23 cellular contexts compared by ENCODE assay signal in the genomic region with DNA sequence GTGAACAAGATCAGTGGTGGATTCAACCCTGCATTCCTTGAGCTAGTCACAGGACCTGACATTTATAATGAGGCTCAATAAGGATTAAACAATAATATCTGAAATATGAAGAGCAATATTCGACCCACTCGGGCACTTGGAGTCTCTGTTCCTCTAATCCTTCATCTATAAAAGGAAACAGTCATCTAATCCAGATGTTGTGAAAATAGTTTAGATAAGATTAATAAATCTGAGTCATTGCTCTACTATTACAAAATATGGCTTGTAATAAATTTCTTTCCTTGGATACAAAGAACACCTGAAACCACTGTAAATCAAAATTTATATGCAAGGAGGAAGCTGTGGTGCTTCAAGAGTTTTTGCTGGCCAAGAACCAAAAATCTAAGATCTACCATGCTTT.
DNase-seq lines count a peak whose midpoint lies in the region; ATAC-seq and TF ChIP-seq lines count a peak whose summit lies in the region.
"Had no signal": no experiment of that assay in that cellular context is flagged by ENCODE, and none has a peak within 500 bp of the region (broad histone marks: within the 10 kb centered on the region; RNA-seq: fewer than 3 reads in every experiment).

No MANE protein-coding gene starts in this region.

- no peak overlapping the region for H3K4me3 ChIP-seq in SK-N-SH (ENCODE audit: low read depth in 2 of 2, low read length in 1 of 2)
- H3K4me3 ChIP-seq: BLaER1 treated with 17β-estradiol and CSF1 and Interleukin-3, amounts not matched to agents 10 nM and 100 nM; K562; SJCRH30 had no signal

- H3K9me3 ChIP-seq in SK-N-SH = no peaks in the 10 kb centered on the region
- H3K9me3 ChIP-seq: BLaER1 treated with 17β-estradiol and CSF1 and Interleukin-3, amounts not matched to agents 10 nM and 100 nM; SJCRH30 had no signal

- no peaks in the 10 kb centered on the region for H3K79me2 ChIP-seq in SK-N-SH (ENCODE audit: insufficient read depth)

- H4K20me1 ChIP-seq in SK-N-SH (ENCODE audit: insufficient read depth) = no peaks in the 10 kb centered on the region
- H4K20me1 ChIP-seq: BLaER1 treated with 17β-estradiol and CSF1 and Interleukin-3, amounts not matched to agents 10 nM and 100 nM had no signal

- H2AFZ ChIP-seq in SK-N-SH (ENCODE audit: low read depth) = no peak overlapping the region

- POLR2A ChIA-PET in SK-N-SH (lab: Yijun Ruan, JAX) = no interaction called here

- no peak for TF ChIP-seq CTCF in SK-N-SH (IDR thresholded peaks at IDR 0.05)

- ATAC-seq in SK-N-SH treated with all-trans-retinoic acid at 6 μM for 48 hours (peak; percentile 72), esophagus mucosa (peak; percentile 67), GM19467 (IDR thresholded peaks at IDR 0.05; ENCODE audit: unreplicated experiment) (no peak)
- ATAC-seq: HepG2, K562, Panc1 had no signal

- H3K4me2 ChIP-seq in SK-N-SH = no peak overlapping the region
- H3K4me2 ChIP-seq: BLaER1 treated with 17β-estradiol and CSF1 and Interleukin-3, amounts not matched to agents 10 nM and 100 nM had no signal

- no peak overlapping the region for H3K27ac ChIP-seq in SK-N-SH (ENCODE audit: low read depth in 2 of 2, low read length in 1 of 2)
- H3K27ac ChIP-seq: BLaER1 treated with 17β-estradiol and CSF1 and Interleukin-3, amounts not matched to agents 10 nM and 100 nM; SJCRH30 had no signal

- no peaks in the 10 kb centered on the region; a peak in 1 of 4 replicates for H3K4me1 ChIP-seq in SK-N-SH (ENCODE audit: control insufficient read depth in 1 of 2, insufficient read depth in 2 of 2, low read depth in 1 of 2, low read length in 1 of 2)
- H3K4me1 ChIP-seq: BLaER1 treated with 17β-estradiol and CSF1 and Interleukin-3, amounts not matched to agents 10 nM and 100 nM had no signal

- H3F3A ChIP-seq in SK-N-SH (replicated peaks; ENCODE audit: insufficient read depth) = no peaks in the 10 kb centered on the region

- no peak for TF ChIP-seq RAD21 in SK-N-SH (IDR thresholded peaks at IDR 0.05; ENCODE audit: low read length)

- peak in 1 of 2 experiments; percentile 23; a peak in 1 of 4 replicates for TF ChIP-seq EP300 in SK-N-SH (IDR thresholded peaks at IDR 0.05; ENCODE audit: borderline replicate concordance in 1 of 2, low read depth in 1 of 2, low read length in 1 of 2)

- no peak overlapping the region for H3K9ac ChIP-seq in SK-N-SH
- H3K9ac ChIP-seq: BLaER1 treated with 17β-estradiol and CSF1 and Interleukin-3, amounts not matched to agents 10 nM and 100 nM had no signal

- no peaks in the 10 kb centered on the region for H3K9me2 ChIP-seq in SK-N-SH

- no peaks in the 10 kb centered on the region for H3K27me3 ChIP-seq in SK-N-SH (ENCODE audit: insufficient read depth)
- H3K27me3 ChIP-seq: BLaER1 treated with 17β-estradiol and CSF1 and Interleukin-3, amounts not matched to agents 10 nM and 100 nM; SJCRH30 had no signal

- CTCF ChIA-PET in SK-N-SH (lab: Yijun Ruan, JAX) = interaction anchor here (0.6 kb wide), 1 partner anchor 307 kb away, joined by 3 read pairs; no protein-coding TSS in a partner anchor

- DNase-seq in SK-N-SH (no peak), iris pigment epithelial cell (ENCODE audit: low read depth) (peak; percentile 27), NCI-H524 treated with DMSO at 0.1 percent for 48 hours (lab: John Stamatoyannopoulos, UW) (no peak), T-helper 1 cell (no peak)
- DNase-seq: 8988T; Calu3; CD8-positive, alpha-beta memory T cell; GDM1; H7; HFFc6; MM.1S; NCI-H1092; NCI-H1436; NCI-H187 treated with DMSO at 0.1 percent for 48 hours; NCI-H748 treated with DMSO at 0.1 percent for 48 hours; SJCRH30 had no signal

- WGBS in SK-N-SH (ENCODE audit: low lambda C conversion rate) = 3% methylated on average over 2 of the region's 2 CpGs

- no peaks in the 10 kb centered on the region for H3K36me3 ChIP-seq in SK-N-SH (replicated peaks in 1 of 2; ENCODE audit: control insufficient read depth in 1 of 2, insufficient read depth in 2 of 2, low read length in 1 of 2)
- H3K36me3 ChIP-seq: BLaER1 treated with 17β-estradiol and CSF1 and Interleukin-3, amounts not matched to agents 10 nM and 100 nM; SJCRH30 had no signal

TF ChIP-seq in SK-N-SH treated with all-trans-retinoic acid at 6 μM for 48 hours, 23 proteins besides CTCF, POLR2A, EP300 and RAD21:
- TF ChIP-seq ISL1 (CRISPR knock-in tag; IDR thresholded peaks at IDR 0.05) (no peak), GLIS3 (CRISPR knock-in tag; IDR thresholded peaks at IDR 0.05) (no peak)

TF ChIP-seq in SK-N-SH, 30 proteins besides CTCF, POLR2A, EP300 and RAD21:
- TF ChIP-seq, protein P1, sequence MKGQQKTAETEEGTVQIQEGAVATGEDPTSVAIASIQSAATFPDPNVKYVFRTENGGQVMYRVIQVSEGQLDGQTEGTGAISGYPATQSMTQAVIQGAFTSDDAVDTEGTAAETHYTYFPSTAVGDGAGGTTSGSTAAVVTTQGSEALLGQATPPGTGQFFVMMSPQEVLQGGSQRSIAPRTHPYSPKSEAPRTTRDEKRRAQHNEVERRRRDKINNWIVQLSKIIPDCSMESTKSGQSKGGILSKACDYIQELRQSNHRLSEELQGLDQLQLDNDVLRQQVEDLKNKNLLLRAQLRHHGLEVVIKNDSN (IDR thresholded peaks at IDR 0.05; ENCODE audit: borderline replicate concordance, low read depth) = no peak
- TF ChIP-seq FOXJ3 (CRISPR knock-in tag; IDR thresholded peaks at IDR 0.05) (no peak), GABPA (IDR thresholded peaks at IDR 0.05; ENCODE audit: low read depth) (no peak), FOSL2 (IDR thresholded peaks at IDR 0.05; ENCODE audit: borderline replicate concordance, low read depth) (no peak), YY1 (IDR thresholded peaks at IDR 0.05; ENCODE audit: low read depth) (no peak), NRF1 (IDR thresholded peaks at IDR 0.05; ENCODE audit: low read depth, low read length) (no peak), JUND (IDR thresholded peaks at IDR 0.05) (no peak), NFIC (IDR thresholded peaks at IDR 0.05; ENCODE audit: borderline replicate concordance) (no peak), RXRA (IDR thresholded peaks at IDR 0.05; ENCODE audit: borderline replicate concordance, low read depth) (no peak), TEAD4 (IDR thresholded peaks at IDR 0.05; ENCODE audit: borderline replicate concordance, insufficient read depth) (no peak), ELF1 (IDR thresholded peaks at IDR 0.05) (no peak)
- TF ChIP-seq, protein P2, sequence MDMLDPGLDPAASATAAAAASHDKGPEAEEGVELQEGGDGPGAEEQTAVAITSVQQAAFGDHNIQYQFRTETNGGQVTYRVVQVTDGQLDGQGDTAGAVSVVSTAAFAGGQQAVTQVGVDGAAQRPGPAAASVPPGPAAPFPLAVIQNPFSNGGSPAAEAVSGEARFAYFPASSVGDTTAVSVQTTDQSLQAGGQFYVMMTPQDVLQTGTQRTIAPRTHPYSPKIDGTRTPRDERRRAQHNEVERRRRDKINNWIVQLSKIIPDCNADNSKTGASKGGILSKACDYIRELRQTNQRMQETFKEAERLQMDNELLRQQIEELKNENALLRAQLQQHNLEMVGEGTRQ (IDR thresholded peaks at IDR 0.05; ENCODE audit: borderline replicate concordance, low read depth, low read length) = no peak
